8 cellular contexts compared by ENCODE assay signal in genomic region chr10:14032406-14032998, GRCh38.
DNase-seq lines count a peak whose midpoint lies in the region; TF ChIP-seq lines count a peak whose summit lies in the region.

No MANE protein-coding gene starts in this region.

- DNase-seq in NCI-H748 (lab: John Stamatoyannopoulos, UW; ENCODE audit: unreplicated experiment): peak; percentile 21
- DNase-seq in NCI-H748 treated with DMSO at 0.1 percent for 48 hours (lab: John Stamatoyannopoulos, UW): no peak
- peak; percentile 43 to 58 for DNase-seq in activated CD4-positive, alpha-beta T cell treated with anti-CD3 and anti-CD28 coated beads, Interleukin-2, amount 50 U/mL, for 48 hours
- DNase-seq in fibroblast of mammary gland (ENCODE audit: low read depth): peak; percentile 22
- peak; percentile 13 to 27 for DNase-seq in stimulated activated CD4-positive, alpha-beta T cell treated with anti-CD3 and anti-CD28 coated beads, Interleukin-15, amount 100 ng/mL, for 48 hours (ENCODE audit: low read depth in 2 of 2)
- DNase-seq in coronary artery (ENCODE audit: low spot score): no peak
- DNase-seq in NCI-H2081 treated with DMSO at 0.1 percent for 48 hours (lab: John Stamatoyannopoulos, UW): no peak
- no peak for DNase-seq in GDM1 (lab: John Stamatoyannopoulos, UW)

- no peak overlapping the region for H3K27ac ChIP-seq in coronary artery

- H3K4me3 ChIP-seq in fibroblast of mammary gland (ENCODE audit: control insufficient read depth, low read depth, low read length) (no peak overlapping the region), coronary artery (no peak overlapping the region)

- TF ChIP-seq CTCF in fibroblast of mammary gland (conservative IDR thresholded peaks at IDR 0.05; ENCODE audit: control insufficient read depth, insufficient read depth, low read depth, low read length): peak; percentile 66
- TF ChIP-seq CTCF in coronary artery (IDR thresholded peaks at IDR 0.05): no peak

Comparison
In these comparisons a context has a peak if more than half of its experiments do, and no peak if none do; other contexts are left out.
1. DNase-seq: peak in NCI-H748 (single experiment), activated CD4-positive, alpha-beta T cell treated with anti-CD3 and anti-CD28 coated beads, Interleukin-2, amount 50 U/mL, for 48 hours (2 of 2), fibroblast of mammary gland (single experiment) and stimulated activated CD4-positive, alpha-beta T cell treated with anti-CD3 and anti-CD28 coated beads, Interleukin-15, amount 100 ng/mL, for 48 hours (2 of 2); none in NCI-H748 treated with DMSO at 0.1 percent for 48 hours (single experiment), coronary artery (single experiment), NCI-H2081 treated with DMSO at 0.1 percent for 48 hours (single experiment) and GDM1 (single experiment).